ENCODE assay signal across 10 cellular contexts in the genomic region with DNA sequence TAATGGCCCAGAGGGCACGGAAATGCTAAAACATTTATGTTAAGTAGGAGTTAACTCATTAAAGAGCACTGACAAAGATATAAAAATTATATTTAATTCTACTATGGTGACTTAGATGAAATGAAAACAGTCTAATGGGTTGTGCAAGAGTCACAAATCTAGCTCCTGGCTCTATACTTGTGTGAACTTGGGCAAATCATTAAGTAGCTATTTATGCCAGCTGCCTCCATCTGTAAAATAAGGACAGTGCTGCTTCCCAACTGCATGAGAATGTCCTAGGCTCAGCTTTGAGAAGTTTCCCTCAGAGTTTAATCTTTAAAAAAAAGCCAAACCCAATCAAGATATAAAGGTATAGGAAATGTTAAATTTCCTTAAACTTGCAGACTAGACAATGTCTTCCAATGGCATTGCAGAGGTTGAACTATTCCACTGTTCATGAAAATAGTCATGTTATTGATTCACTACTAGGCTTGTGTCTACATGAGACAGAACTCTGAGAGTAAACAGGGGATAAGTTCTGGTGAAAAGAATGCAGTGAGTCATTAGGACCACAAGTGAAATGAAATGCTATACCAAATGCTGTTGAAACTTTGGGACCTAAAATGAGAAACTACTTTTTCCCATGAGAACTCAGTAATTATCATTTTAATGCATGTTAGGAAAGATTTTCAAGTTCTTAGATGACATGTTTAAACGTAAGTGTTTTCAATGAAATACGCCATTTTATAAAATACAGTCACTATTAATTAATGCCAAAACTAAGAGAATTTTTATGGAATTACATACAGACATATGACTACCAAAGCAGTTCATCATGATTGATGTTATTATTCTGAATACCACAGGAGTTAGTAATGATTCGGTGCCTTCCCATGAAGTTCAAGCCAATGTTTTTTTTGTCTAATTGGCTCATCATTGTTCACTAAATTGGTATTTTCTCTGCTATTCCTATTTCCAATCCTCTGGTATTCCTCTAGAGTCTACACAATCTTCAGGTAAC.
DNase-seq lines count a peak whose midpoint lies in the region; ATAC-seq and TF ChIP-seq lines count a peak whose summit lies in the region.
"Had no signal": no experiment of that assay in that cellular context is flagged by ENCODE, and none has a peak within 500 bp of the region (broad histone marks: within the 10 kb centered on the region; RNA-seq: fewer than 3 reads in every experiment).

No MANE protein-coding gene starts in this region.

- peak overlapping the region; percentile 57; the same call in 1 of the 2 replicates for H3K9ac ChIP-seq in SK-N-SH

- H3K27me3 ChIP-seq in SK-N-SH (ENCODE audit: insufficient read depth), result no peaks in the 10 kb centered on the region
- no peaks in the 10 kb centered on the region for H3K27me3 ChIP-seq in thyroid gland
- H3K27me3 ChIP-seq: gastroesophageal sphincter, stomach had no signal

- H3K27ac Mint-ChIP-seq in activated T-cell treated with anti-CD3 and anti-CD28 coated beads, Interleukin-2, amount 50 U/mL, for 72 hours, result peak overlapping the region; percentile 86
- H3K27ac Mint-ChIP-seq in type B pancreatic cell, result no peak overlapping the region

- no peaks in the 10 kb centered on the region for H3K9me3 ChIP-seq in SK-N-SH
- no peaks in the 10 kb centered on the region for H3K9me3 ChIP-seq in thyroid gland
- H3K9me3 ChIP-seq: gastroesophageal sphincter, stomach had no signal

- TF ChIP-seq EP300 in SK-N-SH (IDR thresholded peaks at IDR 0.05; ENCODE audit: borderline replicate concordance in 1 of 2, low read depth in 1 of 2, low read length in 1 of 2), result peak in 1 of 2 experiments; percentile 77; a peak in 2 of 4 replicates

- H3K27ac ChIP-seq in SK-N-SH (ENCODE audit: low read depth in 2 of 2, low read length in 1 of 2), result peak overlapping the region; percentile 69 to 98
- H3K27ac ChIP-seq in thyroid gland, result no peak overlapping the region
- H3K27ac ChIP-seq: gastroesophageal sphincter had no signal

- intact Hi-C loops in thyroid gland (cut with DNase I), result no loop called here

- H3K4me3 ChIP-seq in SK-N-SH (ENCODE audit: low read depth in 2 of 2, low read length in 1 of 2) (no peak overlapping the region; a peak in 1 of 4 replicates), fibroblast of villous mesenchyme (ENCODE audit: low read depth, low read length) (no peak overlapping the region), thyroid gland (replicated peaks in 1 of 3) (no peak overlapping the region)
- H3K4me3 ChIP-seq: gastroesophageal sphincter, stomach had no signal

- H3F3A ChIP-seq in SK-N-SH (replicated peaks; ENCODE audit: insufficient read depth), result peaks cover 53% of the 10 kb centered on the region

- H3K79me2 ChIP-seq in SK-N-SH (ENCODE audit: insufficient read depth), result peaks cover 88% of the 10 kb centered on the region

- H3K4me1 Mint-ChIP-seq in activated T-cell treated with anti-CD3 and anti-CD28 coated beads, Interleukin-2, amount 50 U/mL, for 72 hours (ENCODE audit: low read depth), result peaks cover 92% of the 10 kb centered on the region
- H3K4me1 Mint-ChIP-seq in type B pancreatic cell (ENCODE audit: unreplicated experiment), result peaks cover 37% of the 10 kb centered on the region

- H2AFZ ChIP-seq in SK-N-SH (ENCODE audit: low read depth), result no peak overlapping the region

- H3K4me1 ChIP-seq in SK-N-SH (ENCODE audit: control insufficient read depth in 1 of 2, insufficient read depth in 2 of 2, low read depth in 1 of 2, low read length in 1 of 2) (peaks cover 28 to 43% of the 10 kb centered on the region in 2 experiments), thyroid gland (peaks cover 0 to 8% of the 10 kb centered on the region in 2 donors)

- TF ChIP-seq CTCF in SK-N-SH (IDR thresholded peaks at IDR 0.05) (no peak), fibroblast of villous mesenchyme (IDR thresholded peaks at IDR 0.05; ENCODE audit: insufficient read depth, low read depth, low read length) (no peak), type B pancreatic cell (conservative IDR thresholded peaks at IDR 0.05) (no peak), thyroid gland (IDR thresholded peaks at IDR 0.05) (no peak)

- no peaks in the 10 kb centered on the region for H3K27me3 Mint-ChIP-seq in activated T-cell treated with anti-CD3 and anti-CD28 coated beads, Interleukin-2, amount 50 U/mL, for 72 hours (ENCODE audit: low read depth)
- no peaks in the 10 kb centered on the region for H3K27me3 Mint-ChIP-seq in type B pancreatic cell

- WGBS in SK-N-SH (ENCODE audit: low lambda C conversion rate), result 29% methylated on average over 4 of the region's 4 CpGs
- WGBS in thyroid gland, 2 donors, result 93% methylated on average over 4 of the region's 4 CpGs

- TF ChIP-seq RAD21 in SK-N-SH (IDR thresholded peaks at IDR 0.05; ENCODE audit: low read length), result no peak

- peaks cover 0 to 2% of the 10 kb centered on the region in 2 donors for H3K9me3 Mint-ChIP-seq in activated T-cell treated with anti-CD3 and anti-CD28 coated beads, Interleukin-2, amount 50 U/mL, for 72 hours
- H3K9me3 Mint-ChIP-seq in type B pancreatic cell, result no peaks in the 10 kb centered on the region

- H3K9me2 ChIP-seq in SK-N-SH, result no peaks in the 10 kb centered on the region

- H3K36me3 Mint-ChIP-seq in activated T-cell treated with anti-CD3 and anti-CD28 coated beads, Interleukin-2, amount 50 U/mL, for 72 hours (ENCODE audit: insufficient read depth in 2 of 2), result peaks cover 7 to 51% of the 10 kb centered on the region in 2 donors
- peaks cover 26% of the 10 kb centered on the region for H3K36me3 Mint-ChIP-seq in type B pancreatic cell

- no peak for TF ChIP-seq POLR2A in thyroid gland (IDR thresholded peaks at IDR 0.05)

- no peak for DNase-seq in activated T-cell treated with anti-CD3 and anti-CD28 coated beads, Interleukin-2, amount 50 U/mL, for 72 hours
- no peak for DNase-seq in activated T-cell treated with anti-CD3 and anti-CD28 coated beads, Interleukin-2, amount 50 U/mL, for 48 hours
- DNase-seq in SK-N-SH (no peak), fibroblast of villous mesenchyme (ENCODE audit: low read depth) (peak; percentile 92), type B pancreatic cell (ENCODE audit: extremely low spot score, unreplicated experiment) (no peak), thyroid gland (no peak)
- DNase-seq: stomach had no signal

- CTCF ChIA-PET in SK-N-SH (lab: Yijun Ruan, JAX), result interaction anchor here (0.6 kb wide), 1 partner anchor 68 kb away, joined by 3 read pairs; no protein-coding TSS in a partner anchor

- H3K4me2 ChIP-seq in SK-N-SH, result peak overlapping the region; percentile 46; the same call in 1 of the 2 replicates

- POLR2A ChIA-PET in SK-N-SH (lab: Yijun Ruan, JAX), result no interaction called here

- peak overlapping the region; percentile 27 to 70 for H3K4me3 Mint-ChIP-seq in activated T-cell treated with anti-CD3 and anti-CD28 coated beads, Interleukin-2, amount 50 U/mL, for 72 hours
- H3K4me3 Mint-ChIP-seq in type B pancreatic cell, result peak overlapping the region; percentile 31

- H3K36me3 ChIP-seq in SK-N-SH (replicated peaks in 1 of 2; ENCODE audit: control insufficient read depth in 1 of 2, insufficient read depth in 2 of 2, low read length in 1 of 2) (peaks cover 18 to 39% of the 10 kb centered on the region in 2 experiments), thyroid gland (no peaks in the 10 kb centered on the region)
- H3K36me3 ChIP-seq: gastroesophageal sphincter, stomach had no signal

- peak; percentile 77 to 79 for ATAC-seq in activated T-cell treated with anti-CD3 and anti-CD28 coated beads, Interleukin-2, amount 50 U/mL, for 72 hours (replicated peaks in 1 of 2)
- ATAC-seq in GM18867 (IDR thresholded peaks at IDR 0.05; ENCODE audit: unreplicated experiment), result no peak
- ATAC-seq in GM21619 (IDR thresholded peaks at IDR 0.05; ENCODE audit: unreplicated experiment), result no peak
- ATAC-seq: gastroesophageal sphincter had no signal

- H4K20me1 ChIP-seq in SK-N-SH (ENCODE audit: insufficient read depth), result no peaks in the 10 kb centered on the region

TF ChIP-seq in SK-N-SH, 30 proteins besides CTCF, POLR2A, EP300 and RAD21 (continues in another document):
- TF ChIP-seq YY1 (IDR thresholded peaks at IDR 0.05; ENCODE audit: low read depth) (peak; percentile 65; the same call in 1 of the 2 replicates), MXI1 (IDR thresholded peaks at IDR 0.05; ENCODE audit: low read depth, low read length) (no peak), TAF1 (IDR thresholded peaks at IDR 0.05; ENCODE audit: borderline replicate concordance, low read depth, low read length) (0 out of 2 replicates have a peak, but pooled peaks have one; percentile 44), TCF12 (IDR thresholded peaks at IDR 0.05) (peak; percentile 92), RXRA (IDR thresholded peaks at IDR 0.05; ENCODE audit: borderline replicate concordance, low read depth) (peak; percentile 69; the same call in 1 of the 2 replicates), SIN3A (IDR thresholded peaks at IDR 0.05; ENCODE audit: borderline replicate concordance, low read depth, low read length) (0 out of 2 replicates have a peak, but pooled peaks have one; percentile 12)
- TF ChIP-seq, protein P1, sequence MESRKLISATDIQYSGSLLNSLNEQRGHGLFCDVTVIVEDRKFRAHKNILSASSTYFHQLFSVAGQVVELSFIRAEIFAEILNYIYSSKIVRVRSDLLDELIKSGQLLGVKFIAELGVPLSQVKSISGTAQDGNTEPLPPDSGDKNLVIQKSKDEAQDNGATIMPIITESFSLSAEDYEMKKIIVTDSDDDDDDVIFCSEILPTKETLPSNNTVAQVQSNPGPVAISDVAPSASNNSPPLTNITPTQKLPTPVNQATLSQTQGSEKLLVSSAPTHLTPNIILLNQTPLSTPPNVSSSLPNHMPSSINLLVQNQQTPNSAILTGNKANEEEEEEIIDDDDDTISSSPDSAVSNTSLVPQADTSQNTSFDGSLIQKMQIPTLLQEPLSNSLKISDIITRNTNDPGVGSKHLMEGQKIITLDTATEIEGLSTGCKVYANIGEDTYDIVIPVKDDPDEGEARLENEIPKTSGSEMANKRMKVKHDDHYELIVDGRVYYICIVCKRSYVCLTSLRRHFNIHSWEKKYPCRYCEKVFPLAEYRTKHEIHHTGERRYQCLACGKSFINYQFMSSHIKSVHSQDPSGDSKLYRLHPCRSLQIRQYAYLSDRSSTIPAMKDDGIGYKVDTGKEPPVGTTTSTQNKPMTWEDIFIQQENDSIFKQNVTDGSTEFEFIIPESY (IDR thresholded peaks at IDR 0.05; ENCODE audit: borderline replicate concordance, low read depth), result no peak
- TF ChIP-seq, protein P2, sequence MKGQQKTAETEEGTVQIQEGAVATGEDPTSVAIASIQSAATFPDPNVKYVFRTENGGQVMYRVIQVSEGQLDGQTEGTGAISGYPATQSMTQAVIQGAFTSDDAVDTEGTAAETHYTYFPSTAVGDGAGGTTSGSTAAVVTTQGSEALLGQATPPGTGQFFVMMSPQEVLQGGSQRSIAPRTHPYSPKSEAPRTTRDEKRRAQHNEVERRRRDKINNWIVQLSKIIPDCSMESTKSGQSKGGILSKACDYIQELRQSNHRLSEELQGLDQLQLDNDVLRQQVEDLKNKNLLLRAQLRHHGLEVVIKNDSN (IDR thresholded peaks at IDR 0.05; ENCODE audit: borderline replicate concordance, low read depth), result peak; percentile 18; the same call in 1 of the 2 replicates
- TF ChIP-seq, protein P3, sequence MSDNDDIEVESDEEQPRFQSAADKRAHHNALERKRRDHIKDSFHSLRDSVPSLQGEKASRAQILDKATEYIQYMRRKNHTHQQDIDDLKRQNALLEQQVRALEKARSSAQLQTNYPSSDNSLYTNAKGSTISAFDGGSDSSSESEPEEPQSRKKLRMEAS (IDR thresholded peaks at IDR 0.05; ENCODE audit: low read depth), result peak; percentile 61; the same call in 1 of the 2 replicates

Comparison
In these comparisons a context has a peak if more than half of its experiments do, and no peak if none do; other contexts are left out.
1. ATAC-seq: peak in activated T-cell treated with anti-CD3 and anti-CD28 coated beads, Interleukin-2, amount 50 U/mL, for 72 hours (2 of 2); none in GM18867 (single experiment) and GM21619 (single experiment).
2. H3K27ac ChIP-seq: peak in SK-N-SH (2 of 2); none in thyroid gland (0 of 3).